9 cellular contexts compared by ENCODE assay signal in the genomic region with DNA sequence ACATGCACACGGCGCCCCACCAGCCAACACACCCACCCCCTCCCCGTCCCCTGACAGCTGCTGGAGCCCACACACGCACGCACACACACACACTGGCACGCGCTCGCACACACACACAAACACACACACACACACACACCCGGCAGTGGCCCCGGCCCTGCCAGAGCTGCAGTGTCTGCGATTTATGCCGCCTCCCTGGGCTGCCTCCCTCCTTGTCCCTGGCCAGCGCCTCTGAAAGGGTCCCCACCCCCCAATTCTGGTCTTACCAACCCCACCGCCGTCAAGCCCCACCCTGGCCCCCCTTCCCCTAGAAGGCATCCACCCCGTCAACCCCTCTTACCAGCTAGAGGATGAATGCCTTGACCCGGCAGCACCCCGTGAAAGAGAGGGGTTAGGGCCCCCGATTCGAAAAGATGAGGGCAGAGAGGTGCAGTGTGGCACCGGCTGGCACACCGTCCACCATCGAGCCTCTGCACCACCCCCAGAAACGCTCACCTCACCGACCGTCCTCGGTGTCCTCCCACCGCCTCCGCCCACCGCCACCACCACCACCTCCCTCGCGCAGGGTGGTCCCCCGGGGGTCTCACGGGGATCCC. TPM values are rescaled to one million over a fixed set of nuclear protein-coding genes. Genes with fewer than 3 reads are reported as not detected.
DNase-seq lines count a peak whose midpoint lies in the region; ATAC-seq and TF ChIP-seq lines count a peak whose summit lies in the region.
"Had no signal": no experiment of that assay in that cellular context is flagged by ENCODE, and none has a peak within 500 bp of the region (broad histone marks: within the 10 kb centered on the region; RNA-seq: fewer than 3 reads in every experiment).

No MANE protein-coding gene starts in this region.

- H3K4me3 ChIP-seq in CD8-positive, alpha-beta T cell (ENCODE audit: low read depth, low read length) = peak overlapping the region; percentile 41
- H3K4me3 ChIP-seq in Panc1 (ENCODE audit: low read depth in 2 of 2, low read length in 2 of 2) (peak overlapping the region; percentile 54), epithelial cell of proximal tubule (ENCODE audit: low read depth, low read length) (peak overlapping the region; percentile 73)

- H3K27me3 Mint-ChIP-seq in CD8-positive, alpha-beta T cell (ENCODE audit: low read depth) = peaks cover 47% of the 10 kb centered on the region
- peaks cover 12% of the 10 kb centered on the region for H3K27me3 Mint-ChIP-seq in osteocyte (ENCODE audit: unreplicated experiment)

- H3K27me3 ChIP-seq in CD8-positive, alpha-beta T cell (ENCODE audit: insufficient read depth, low read length) = peaks cover 17% of the 10 kb centered on the region
- H3K27me3 ChIP-seq in Panc1 (ENCODE audit: control insufficient read depth, insufficient read depth, low read length) = no peaks in the 10 kb centered on the region

- in situ Hi-C loops in Panc1 (cut with HindIII; ENCODE audit: low pct_unique_long_range_greater_than_20kb, low sequenced_read_pairs) = no loop called here

- ATAC-seq in CD8-positive, alpha-beta T cell = peak; percentile 25
- ATAC-seq in Panc1 = no peak
- ATAC-seq: activated CD4-positive, CD25-positive, alpha-beta regulatory T cell treated with anti-CD3 and anti-CD28 coated beads, Interleukin-2, amount 50 U/mL, for 24 hours had no signal

- H3K27ac ChIP-seq in CD8-positive, alpha-beta T cell (ENCODE audit: low read depth, low read length) = no peak overlapping the region
- no peak overlapping the region for H3K27ac ChIP-seq in Panc1 (ENCODE audit: low read length)

- H3K4me1 Mint-ChIP-seq in CD8-positive, alpha-beta T cell (ENCODE audit: low read depth) = peaks cover 22% of the 10 kb centered on the region
- peaks cover 31% of the 10 kb centered on the region for H3K4me1 Mint-ChIP-seq in osteocyte (ENCODE audit: unreplicated experiment)

- CTCF ChIA-PET in CD8-positive, alpha-beta T cell (lab: Charles Lee) = interaction anchor here (1.1 kb wide), 1 partner anchor 109 kb away, joined by 3 read pairs; no protein-coding TSS in a partner anchor
- CTCF ChIA-PET in Panc1 (lab: Charles Lee) = interaction anchor here (0.7 kb wide), 1 partner anchor 721 kb away, joined by 10 read pairs; no protein-coding TSS in a partner anchor

- BruUV-seq in Panc1 (replicated peaks; lab: Mats Ljungman, UMichigan) = no TSS peak

- no peaks in the 10 kb centered on the region for H3K9me3 ChIP-seq in CD8-positive, alpha-beta T cell (ENCODE audit: low read length)
- no peaks in the 10 kb centered on the region for H3K9me3 ChIP-seq in Panc1 (ENCODE audit: control insufficient read depth, insufficient read depth, low read depth, low read length)

- intact Hi-C loops in CD8-positive, alpha-beta T cell (cut with DNase I, micrococcal nuclease) = no loop called here
- intact Hi-C loops in Panc1 (cut with micrococcal nuclease; ENCODE audit: unreplicated experiment) = loop anchor here (5.0 kb wide), 1 partner anchor 109 kb away; no protein-coding TSS in a partner anchor

- TF ChIP-seq CTCF in CD8-positive, alpha-beta T cell (IDR thresholded peaks at IDR 0.05) = no peak
- no peak for TF ChIP-seq CTCF in Panc1 (IDR thresholded peaks at IDR 0.05)
- TF ChIP-seq CTCF in epithelial cell of proximal tubule (conservative IDR thresholded peaks at IDR 0.05; ENCODE audit: low read depth, low read length) = no peak
- no peak for TF ChIP-seq CTCF in osteocyte (IDR thresholded peaks at IDR 0.05)

- no peaks in the 10 kb centered on the region for H3K36me3 Mint-ChIP-seq in CD8-positive, alpha-beta T cell
- no peaks in the 10 kb centered on the region for H3K36me3 Mint-ChIP-seq in osteocyte (ENCODE audit: unreplicated experiment)

- peak overlapping the region; percentile 75 for H3K4me3 Mint-ChIP-seq in CD8-positive, alpha-beta T cell
- peak overlapping the region; percentile 69 for H3K4me3 Mint-ChIP-seq in osteocyte (ENCODE audit: unreplicated experiment)

- H3K36me3 ChIP-seq in CD8-positive, alpha-beta T cell (ENCODE audit: insufficient read depth, low read length) = no peaks in the 10 kb centered on the region
- no peaks in the 10 kb centered on the region for H3K36me3 ChIP-seq in Panc1 (ENCODE audit: control insufficient read depth, insufficient read depth, low read length)

- no peak for DNase-seq in CD8-positive, alpha-beta T cell
- DNase-seq in Panc1 (ENCODE audit: low read depth, low spot score) (no peak), epithelial cell of proximal tubule (ENCODE audit: low read depth) (no peak), osteocyte (ENCODE audit: extremely low spot score, unreplicated experiment) (no peak), NAMALWA (ENCODE audit: low spot score) (no peak), amygdala (lab: John Stamatoyannopoulos, UW) (no peak), NCI-H2227 treated with DMSO at 0.1 percent for 48 hours (lab: John Stamatoyannopoulos, UW) (no peak)
- no peak for DNase-seq in stimulated activated CD4-positive, alpha-beta T cell treated with anti-CD3 and anti-CD28 coated beads, Interleukin-1b, Interleukin-23, amount 100 ng/mL, for 48 hours

- POLR2A ChIA-PET in CD8-positive, alpha-beta T cell (lab: Charles Lee) = no interaction called here
- POLR2A ChIA-PET in Panc1 (lab: Charles Lee) = no interaction called here

- H3K4me1 ChIP-seq in CD8-positive, alpha-beta T cell (ENCODE audit: insufficient read depth, low read length) = peaks cover 17% of the 10 kb centered on the region
- H3K4me1 ChIP-seq in Panc1 (ENCODE audit: control insufficient read depth, insufficient read depth, low read length) = peaks cover 8% of the 10 kb centered on the region

- H3K27ac Mint-ChIP-seq in CD8-positive, alpha-beta T cell = no peak overlapping the region
- H3K27ac Mint-ChIP-seq in osteocyte (ENCODE audit: unreplicated experiment) = no peak overlapping the region

- H3K9me3 Mint-ChIP-seq in CD8-positive, alpha-beta T cell = no peaks in the 10 kb centered on the region
- H3K9me3 Mint-ChIP-seq in osteocyte (ENCODE audit: unreplicated experiment) = no peaks in the 10 kb centered on the region

RNA-seq across cellular contexts. Expression of a gene that starts 0.6 kb away (rescaled TPM):
- not detected for total RNA-seq in CD8-positive, alpha-beta T cell
- 2.9 TPM for total RNA-seq in Panc1 (2021; ENCODE audit: unreplicated experiment)
- 3.9 TPM for polyA plus RNA-seq in Panc1 (2012; ENCODE audit: insufficient read length)
- total RNA-seq in epithelial cell of proximal tubule = 4.6 and 11.7 TPM in 2 replicates
- 0.97 and 0.99 TPM in 2 replicates for total RNA-seq in osteocyte

RNA-seq across cellular contexts. Expression of a gene that starts 59.6 kb away (rescaled TPM):
- total RNA-seq in CD8-positive, alpha-beta T cell = 10 to 100 TPM; 63.2 to 63.9 TPM
- total RNA-seq in Panc1 (2021; ENCODE audit: unreplicated experiment) (7.1 TPM), epithelial cell of proximal tubule (0.07 TPM in 1 of 2 replicates, not detected in the other), osteocyte (1.5 and 2.3 TPM in 2 replicates)
- polyA plus RNA-seq in Panc1 (2012; ENCODE audit: insufficient read length) = 7.5 TPM
